18 cellular contexts compared by ENCODE assay signal in genomic region chr1:87830579-87830978, GRCh38.
DNase-seq lines count a peak whose midpoint lies in the region; ATAC-seq and TF ChIP-seq lines count a peak whose summit lies in the region.
"Had no signal": no experiment of that assay in that cellular context is flagged by ENCODE, and none has a peak within 500 bp of the region (broad histone marks: within the 10 kb centered on the region; RNA-seq: fewer than 3 reads in every experiment).

No MANE protein-coding gene starts in this region.

- H3K4me3 Mint-ChIP-seq in dendritic cell treated with granulocyte-macrophage colony-stimulating factor and Interleukin-4, amounts not matched to agents 40 ng/mL and 50 ng/mL, for 4 days = no peak overlapping the region
- no peak overlapping the region for H3K4me3 Mint-ChIP-seq in activated T-helper 1 cell treated with anti-CD3 and anti-CD28 coated beads, Interleukin-12 subunit alpha, Interleukin-12 subunit beta, Interleukin-2, Interleukin-4 antibody, amounts not matched to agents 30 ng/mL and 10 ng/mL and 1 ng/mL, durations not matched to agents 14 hours and 24 hours and 36 hours
- H3K4me3 Mint-ChIP-seq: T-helper 17 cell had no signal

- POLR2A ChIA-PET in HEK293 (lab: Yijun Ruan, JAX) = no interaction called here

- H3K27ac ChIP-seq in HEK293 (ENCODE audit: extremely low read depth, low read depth, low read length) (no peak overlapping the region), OCI-LY1 (ENCODE audit: low read depth, low read length, poor library complexity, severe bottlenecking) (peak overlapping the region; percentile 7)

- H3F3A ChIP-seq in OCI-LY1 (ENCODE audit: insufficient read depth, low read length) = no peaks in the 10 kb centered on the region; the same call in 1 of the 2 replicates

- CTCF ChIA-PET in HEK293 (lab: Yijun Ruan, JAX) = no interaction called here

- peaks cover 66% of the 10 kb centered on the region for H3K4me1 Mint-ChIP-seq in dendritic cell treated with granulocyte-macrophage colony-stimulating factor and Interleukin-4, amounts not matched to agents 40 ng/mL and 50 ng/mL, for 4 days (ENCODE audit: low read depth)
- no peaks in the 10 kb centered on the region for H3K4me1 Mint-ChIP-seq in activated T-helper 1 cell treated with anti-CD3 and anti-CD28 coated beads, Interleukin-12 subunit alpha, Interleukin-12 subunit beta, Interleukin-2, Interleukin-4 antibody, amounts not matched to agents 30 ng/mL and 10 ng/mL and 1 ng/mL, durations not matched to agents 14 hours and 24 hours and 36 hours (ENCODE audit: low read depth)
- H3K4me1 Mint-ChIP-seq: T-helper 17 cell had no signal

- H4K20me1 ChIP-seq in OCI-LY1 (ENCODE audit: insufficient read depth, low read length) = no peaks in the 10 kb centered on the region

- H3K36me3 Mint-ChIP-seq in dendritic cell treated with granulocyte-macrophage colony-stimulating factor and Interleukin-4, amounts not matched to agents 40 ng/mL and 50 ng/mL, for 4 days (ENCODE audit: low read depth) = peaks cover 7% of the 10 kb centered on the region
- H3K36me3 Mint-ChIP-seq in activated T-helper 1 cell treated with anti-CD3 and anti-CD28 coated beads, Interleukin-12 subunit alpha, Interleukin-12 subunit beta, Interleukin-2, Interleukin-4 antibody, amounts not matched to agents 30 ng/mL and 10 ng/mL and 1 ng/mL, durations not matched to agents 14 hours and 24 hours and 36 hours (ENCODE audit: low read depth) = no peaks in the 10 kb centered on the region

- H3K27ac Mint-ChIP-seq in dendritic cell treated with granulocyte-macrophage colony-stimulating factor and Interleukin-4, amounts not matched to agents 40 ng/mL and 50 ng/mL, for 4 days = peak overlapping the region; percentile 55
- H3K27ac Mint-ChIP-seq in activated T-helper 1 cell treated with anti-CD3 and anti-CD28 coated beads, Interleukin-12 subunit alpha, Interleukin-12 subunit beta, Interleukin-2, Interleukin-4 antibody, amounts not matched to agents 30 ng/mL and 10 ng/mL and 1 ng/mL, durations not matched to agents 14 hours and 24 hours and 36 hours = no peak overlapping the region
- H3K27ac Mint-ChIP-seq: T-helper 17 cell had no signal

- no peaks in the 10 kb centered on the region for H3K27me3 Mint-ChIP-seq in dendritic cell treated with granulocyte-macrophage colony-stimulating factor and Interleukin-4, amounts not matched to agents 40 ng/mL and 50 ng/mL, for 4 days
- peaks cover 4% of the 10 kb centered on the region for H3K27me3 Mint-ChIP-seq in activated T-helper 1 cell treated with anti-CD3 and anti-CD28 coated beads, Interleukin-12 subunit alpha, Interleukin-12 subunit beta, Interleukin-2, Interleukin-4 antibody, amounts not matched to agents 30 ng/mL and 10 ng/mL and 1 ng/mL, durations not matched to agents 14 hours and 24 hours and 36 hours (ENCODE audit: insufficient read depth)
- H3K27me3 Mint-ChIP-seq: IgD-negative memory B cell had no signal

- H3K4me2 ChIP-seq in OCI-LY1 (ENCODE audit: low read length) = no peak overlapping the region

- H3K9ac ChIP-seq in OCI-LY1 (ENCODE audit: low read length) = no peak overlapping the region

- H3K4me3 ChIP-seq in HEK293 (ENCODE audit: low read depth, low read length) (no peak overlapping the region), OCI-LY1 (ENCODE audit: low read depth, low read length, poor library complexity, severe bottlenecking) (no peak overlapping the region)

- no peaks in the 10 kb centered on the region for H3K27me3 ChIP-seq in OCI-LY1 (ENCODE audit: insufficient read depth, low read length)

- H2AFZ ChIP-seq in OCI-LY1 (ENCODE audit: low read length) = no peak overlapping the region

- ATAC-seq in GM19035 (IDR thresholded peaks at IDR 0.05; ENCODE audit: unreplicated experiment) = no peak
- ATAC-seq: T-helper 17 cell had no signal

- H3K9me3 ChIP-seq in HEK293 (ENCODE audit: control insufficient read depth, insufficient read depth, low read depth, low read length) (no peaks in the 10 kb centered on the region), OCI-LY1 (ENCODE audit: low read length) (no peaks in the 10 kb centered on the region)

- DNase-seq in CD1c-positive myeloid dendritic cell (ENCODE audit: extremely low spot score) (peak; percentile 63), NCI-H748 treated with DMSO at 0.1 percent for 48 hours (lab: John Stamatoyannopoulos, UW) (no peak), COLO668 (lab: John Stamatoyannopoulos, UW; ENCODE audit: unreplicated experiment) (no peak)
- DNase-seq in activated T-helper 1 cell treated with anti-CD3 and anti-CD28 coated beads, Interleukin-12 subunit alpha, Interleukin-12 subunit beta, Interleukin-2, Interleukin-4 antibody, amounts not matched to agents 30 ng/mL and 10 ng/mL and 1 ng/mL, durations not matched to agents 14 hours and 24 hours and 36 hours (ENCODE audit: low spot score) = no peak
- DNase-seq: C1 segment of cervical spinal cord, GDM1, MM.1S, NCI-H1417, NCI-H187 treated with DMSO at 0.1 percent for 48 hours, NCI-H226, NCI-H524 treated with DMSO at 0.1 percent for 48 hours, SHP77, T-helper 17 cell had no signal

- TF ChIP-seq CTCF in HEK293 (tag by site-specific recombination; IDR thresholded peaks at IDR 0.05) = no peak
- TF ChIP-seq CTCF in OCI-LY1 (IDR thresholded peaks at IDR 0.05; ENCODE audit: low read length) = no peak

- intact Hi-C loops in dendritic cell treated with granulocyte-macrophage colony-stimulating factor and Interleukin-4, amounts not matched to agents 40 ng/mL and 50 ng/mL, for 4 days (cut with micrococcal nuclease) = loop anchor here (5.0 kb wide), 1 partner anchor 37 kb away; no protein-coding TSS in a partner anchor
- intact Hi-C loops in activated T-helper 1 cell treated with anti-CD3 and anti-CD28 coated beads, Interleukin-12 subunit alpha, Interleukin-12 subunit beta, Interleukin-2, Interleukin-4 antibody, amounts not matched to agents 30 ng/mL and 10 ng/mL and 1 ng/mL, durations not matched to agents 14 hours and 24 hours and 36 hours (cut with micrococcal nuclease) = no loop called here

- peaks cover 12% of the 10 kb centered on the region for H3K9me3 Mint-ChIP-seq in dendritic cell treated with granulocyte-macrophage colony-stimulating factor and Interleukin-4, amounts not matched to agents 40 ng/mL and 50 ng/mL, for 4 days
- H3K9me3 Mint-ChIP-seq in activated T-helper 1 cell treated with anti-CD3 and anti-CD28 coated beads, Interleukin-12 subunit alpha, Interleukin-12 subunit beta, Interleukin-2, Interleukin-4 antibody, amounts not matched to agents 30 ng/mL and 10 ng/mL and 1 ng/mL, durations not matched to agents 14 hours and 24 hours and 36 hours = no peaks in the 10 kb centered on the region

- no peaks in the 10 kb centered on the region for H3K79me2 ChIP-seq in OCI-LY1 (ENCODE audit: insufficient read depth, low read length)

- H3K9me2 ChIP-seq in OCI-LY1 (ENCODE audit: low read depth, low read length) = no peaks in the 10 kb centered on the region

- H3K4me1 ChIP-seq in HEK293 (ENCODE audit: control insufficient read depth, insufficient read depth, low read length) (0 out of 2 replicates have a peak, but pooled peaks cover 2% of the 10 kb centered on the region), OCI-LY1 (ENCODE audit: insufficient read depth, low read length, severe bottlenecking) (peaks cover 52% of the 10 kb centered on the region)

- H3K36me3 ChIP-seq in HEK293 (ENCODE audit: control insufficient read depth in 2 of 2, insufficient read depth in 1 of 2, low read length in 2 of 2) = no peaks in the 10 kb centered on the region
- no peaks in the 10 kb centered on the region for H3K36me3 ChIP-seq in OCI-LY1 (ENCODE audit: insufficient read depth, low read length)

TF ChIP-seq in HEK293, 187 proteins besides CTCF, POLR2A, EP300 and RAD21:
- TF ChIP-seq REPIN1 (tag by site-specific recombination; IDR thresholded peaks at IDR 0.05; ENCODE audit: low read depth) (no peak), TCF7L2 (IDR thresholded peaks at IDR 0.05; ENCODE audit: borderline replicate concordance, low read depth, low read length) (peak; percentile 70; the same call in 1 of the 2 replicates), ZNF549 (tag by site-specific recombination; IDR thresholded peaks at IDR 0.05) (0 out of 2 replicates have a peak, but pooled peaks have one; percentile 5), ZNF747 (tag by site-specific recombination; IDR thresholded peaks at IDR 0.05) (no peak), ZNF660 (tag by site-specific recombination; IDR thresholded peaks at IDR 0.05) (no peak), ZEB2 (tag by site-specific recombination; IDR thresholded peaks at IDR 0.05) (no peak), GLIS1 (tag by site-specific recombination; IDR thresholded peaks at IDR 0.05) (no peak), ZNF555 (tag by site-specific recombination; conservative IDR thresholded peaks at IDR 0.05) (no peak)
- TF ChIP-seq, protein P1, sequence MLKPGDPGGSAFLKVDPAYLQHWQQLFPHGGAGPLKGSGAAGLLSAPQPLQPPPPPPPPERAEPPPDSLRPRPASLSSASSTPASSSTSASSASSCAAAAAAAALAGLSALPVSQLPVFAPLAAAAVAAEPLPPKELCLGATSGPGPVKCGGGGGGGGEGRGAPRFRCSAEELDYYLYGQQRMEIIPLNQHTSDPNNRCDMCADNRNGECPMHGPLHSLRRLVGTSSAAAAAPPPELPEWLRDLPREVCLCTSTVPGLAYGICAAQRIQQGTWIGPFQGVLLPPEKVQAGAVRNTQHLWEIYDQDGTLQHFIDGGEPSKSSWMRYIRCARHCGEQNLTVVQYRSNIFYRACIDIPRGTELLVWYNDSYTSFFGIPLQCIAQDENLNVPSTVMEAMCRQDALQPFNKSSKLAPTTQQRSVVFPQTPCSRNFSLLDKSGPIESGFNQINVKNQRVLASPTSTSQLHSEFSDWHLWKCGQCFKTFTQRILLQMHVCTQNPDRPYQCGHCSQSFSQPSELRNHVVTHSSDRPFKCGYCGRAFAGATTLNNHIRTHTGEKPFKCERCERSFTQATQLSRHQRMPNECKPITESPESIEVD (tag by site-specific recombination; IDR thresholded peaks at IDR 0.05) = peak; percentile 41; the same call in 1 of the 2 replicates
